In genomic region chr1:20343937-20344302, GRCh38 we compare ENCODE assay signal across 18 cellular contexts. TPM values are rescaled to one million over a fixed set of nuclear protein-coding genes. Genes with fewer than 3 reads are reported as not detected.
A peak's percentile ranks its signal among the peaks of the same experiment; 100 is the strongest.
DNase-seq lines count a peak whose midpoint lies in the region; ATAC-seq and TF ChIP-seq lines count a peak whose summit lies in the region.
"Had no signal": no experiment of that assay in that cellular context is flagged by ENCODE, and none has a peak within 500 bp of the region (broad histone marks: within the 10 kb centered on the region; RNA-seq: fewer than 3 reads in every experiment).

No MANE protein-coding gene starts in this region.

- H3K36me3 ChIP-seq in HEK293 (ENCODE audit: control insufficient read depth in 2 of 2, insufficient read depth in 1 of 2, low read length in 2 of 2) (no peaks in the 10 kb centered on the region), iPS-15b (ENCODE audit: control insufficient read depth, insufficient read depth, low read length) (no peaks in the 10 kb centered on the region), SK-N-SH (replicated peaks in 1 of 2; ENCODE audit: control insufficient read depth in 1 of 2, insufficient read depth in 2 of 2, low read length in 1 of 2) (no peaks in the 10 kb centered on the region), lower lobe of right lung (no peaks in the 10 kb centered on the region)
- H3K36me3 ChIP-seq in effector memory CD4-positive, alpha-beta T cell (ENCODE audit: control insufficient read depth, insufficient read depth, low read length), result no peaks in the 10 kb centered on the region
- H3K36me3 ChIP-seq: BLaER1 treated with 17β-estradiol and CSF1 and Interleukin-3, amounts not matched to agents 10 nM and 100 nM; suprapubic skin had no signal

- no peak overlapping the region for H2AFZ ChIP-seq in SK-N-SH (ENCODE audit: low read depth)

- H3K27me3 ChIP-seq in iPS-15b (ENCODE audit: control insufficient read depth, insufficient read depth, low read length), result peaks cover 19% of the 10 kb centered on the region
- no peaks in the 10 kb centered on the region for H3K27me3 ChIP-seq in SK-N-SH (ENCODE audit: insufficient read depth)
- H3K27me3 ChIP-seq in effector memory CD4-positive, alpha-beta T cell (replicated peaks; ENCODE audit: control insufficient read depth, insufficient read depth, low read length, poor library complexity, severe bottlenecking), result peaks cover 8% of the 10 kb centered on the region
- peaks cover 20% of the 10 kb centered on the region for H3K27me3 ChIP-seq in lower lobe of right lung (ENCODE audit: low read depth)

- H3K4me3 Mint-ChIP-seq in WTC11, result peak overlapping the region; percentile 67

- H3K9me2 ChIP-seq in SK-N-SH, result no peaks in the 10 kb centered on the region

- H3K9ac ChIP-seq in iPS-15b (ENCODE audit: low read depth, low read length) (no peak overlapping the region), SK-N-SH (no peak overlapping the region)
- H3K9ac ChIP-seq: BLaER1 treated with 17β-estradiol and CSF1 and Interleukin-3, amounts not matched to agents 10 nM and 100 nM had no signal

- H3K36me3 Mint-ChIP-seq in WTC11, result no peaks in the 10 kb centered on the region

- peaks cover 25% of the 10 kb centered on the region for H3K27me3 Mint-ChIP-seq in WTC11 (ENCODE audit: low read depth)

- H3K27ac Mint-ChIP-seq in WTC11, result no peak overlapping the region

- H3K27ac ChIP-seq in HEK293 (ENCODE audit: extremely low read depth, low read depth, low read length) (no peak overlapping the region), SK-N-SH (ENCODE audit: low read depth in 2 of 2, low read length in 1 of 2) (no peak overlapping the region), lower lobe of right lung (no peak overlapping the region)
- no peak overlapping the region for H3K27ac ChIP-seq in effector memory CD4-positive, alpha-beta T cell (ENCODE audit: insufficient read depth, low read length, poor library complexity, severe bottlenecking)
- H3K27ac ChIP-seq: BLaER1 treated with 17β-estradiol and CSF1 and Interleukin-3, amounts not matched to agents 10 nM and 100 nM; suprapubic skin had no signal

- H3K9me3 ChIP-seq in HEK293 (ENCODE audit: control insufficient read depth, insufficient read depth, low read depth, low read length) (no peaks in the 10 kb centered on the region), iPS-15b (ENCODE audit: control insufficient read depth, insufficient read depth, low read length) (no peaks in the 10 kb centered on the region), SK-N-SH (no peaks in the 10 kb centered on the region), lower lobe of right lung (no peaks in the 10 kb centered on the region)
- no peaks in the 10 kb centered on the region for H3K9me3 ChIP-seq in effector memory CD4-positive, alpha-beta T cell (ENCODE audit: control insufficient read depth, low read length)
- H3K9me3 ChIP-seq: suprapubic skin had no signal

- DNase-seq in WTC11 (ENCODE audit: low spot score) (no peak), retinal pigment epithelial cell (ENCODE audit: low read depth) (no peak), SK-N-SH (no peak), lower lobe of right lung (no peak)
- DNase-seq in effector memory CD4-positive, alpha-beta T cell, result no peak
- DNase-seq: activated CD4-positive, alpha-beta T cell treated with anti-CD3 and anti-CD28 coated beads for 1 hour; central memory CD4-positive, alpha-beta T cell; DMS79 treated with DMSO at 0.1 percent for 48 hours; NCI-H146; NCI-H446 had no signal

- H3K9me3 Mint-ChIP-seq in WTC11, result peaks cover 8% of the 10 kb centered on the region

- no peaks in the 10 kb centered on the region for H3K79me2 ChIP-seq in SK-N-SH (ENCODE audit: insufficient read depth)

- H3K4me3 ChIP-seq in HEK293 (ENCODE audit: low read depth, low read length) (no peak overlapping the region), iPS-15b (ENCODE audit: low read depth, low read length) (peak overlapping the region; percentile 83), retinal pigment epithelial cell (ENCODE audit: low read length) (peak overlapping the region; percentile 19), SK-N-SH (ENCODE audit: low read depth in 2 of 2, low read length in 1 of 2) (no peak overlapping the region), lower lobe of right lung (no peak overlapping the region)
- H3K4me3 ChIP-seq in effector memory CD4-positive, alpha-beta T cell (ENCODE audit: insufficient read depth, low read depth, low read length, poor library complexity, severe bottlenecking), result no peak overlapping the region

- ATAC-seq in WTC11, result no peak
- no peak for ATAC-seq in lower lobe of right lung

- H3K4me1 ChIP-seq in HEK293 (ENCODE audit: control insufficient read depth, insufficient read depth, low read length), result no peaks in the 10 kb centered on the region
- no peaks in the 10 kb centered on the region for H3K4me1 ChIP-seq in iPS-15b (ENCODE audit: control insufficient read depth, insufficient read depth, low read length)
- peaks cover 0 to 33% of the 10 kb centered on the region in 2 experiments; a peak in 2 of 4 replicates for H3K4me1 ChIP-seq in SK-N-SH (ENCODE audit: control insufficient read depth in 1 of 2, insufficient read depth in 2 of 2, low read depth in 1 of 2, low read length in 1 of 2)
- no peaks in the 10 kb centered on the region for H3K4me1 ChIP-seq in effector memory CD4-positive, alpha-beta T cell (ENCODE audit: control insufficient read depth, insufficient read depth, low read length, poor library complexity, severe bottlenecking)
- H3K4me1 ChIP-seq in lower lobe of right lung, result no peaks in the 10 kb centered on the region

- POLR2A ChIA-PET in HEK293 (lab: Yijun Ruan, JAX) (no interaction called here), WTC11 (lab: Charles Lee) (no interaction called here), SK-N-SH (lab: Yijun Ruan, JAX) (no interaction called here)

- TF ChIP-seq EP300 in SK-N-SH (IDR thresholded peaks at IDR 0.05; ENCODE audit: borderline replicate concordance in 1 of 2, low read depth in 1 of 2, low read length in 1 of 2), result no peak

- peaks cover 29% of the 10 kb centered on the region for H3K4me1 Mint-ChIP-seq in WTC11

- 68% methylated on average over 10 of the region's 10 CpGs for WGBS in SK-N-SH (ENCODE audit: low lambda C conversion rate)

- intact Hi-C loops in lower lobe of right lung (cut with DNase I), result no loop called here

- no peaks in the 10 kb centered on the region for H3F3A ChIP-seq in SK-N-SH (replicated peaks; ENCODE audit: insufficient read depth)

- CTCF ChIA-PET in HEK293 (lab: Yijun Ruan, JAX), result interaction anchor here (1.5 kb wide), 1 partner anchor 18 kb away, joined by 8 read pairs; no protein-coding TSS in a partner anchor
- CTCF ChIA-PET in WTC11 (lab: Charles Lee), result interaction anchor here (0.8 to 1.4 kb wide), 2 partner anchors 17 to 127 kb away, joined by 3 read pairs; no protein-coding TSS in a partner anchor
- CTCF ChIA-PET in SK-N-SH (lab: Yijun Ruan, JAX), result interaction anchor here (2.0 kb wide), 1 partner anchor 18 kb away, joined by 7 read pairs; no protein-coding TSS in a partner anchor

- no peak overlapping the region for H3K4me2 ChIP-seq in SK-N-SH

- no peak for TF ChIP-seq RAD21 in SK-N-SH (IDR thresholded peaks at IDR 0.05; ENCODE audit: low read length)

- no peak for TF ChIP-seq CTCF in HEK293 (tag by site-specific recombination; IDR thresholded peaks at IDR 0.05)
- TF ChIP-seq CTCF in WTC11 (IDR thresholded peaks at IDR 0.05), result no peak
- TF ChIP-seq CTCF in retinal pigment epithelial cell (conservative IDR thresholded peaks at IDR 0.05; ENCODE audit: low read depth, low read length), result no peak
- TF ChIP-seq CTCF in SK-N-SH (IDR thresholded peaks at IDR 0.05), result no peak
- TF ChIP-seq CTCF in lower lobe of right lung (IDR thresholded peaks at IDR 0.05), result no peak

- H4K20me1 ChIP-seq in SK-N-SH (ENCODE audit: insufficient read depth), result no peaks in the 10 kb centered on the region
- H4K20me1 ChIP-seq: BLaER1 treated with 17β-estradiol and CSF1 and Interleukin-3, amounts not matched to agents 10 nM and 100 nM had no signal

TF ChIP-seq in HEK293, 187 proteins besides CTCF, POLR2A, EP300 and RAD21 (continues in another document):
- TF ChIP-seq SP2 (tag by site-specific recombination; IDR thresholded peaks at IDR 0.05) (0 out of 2 replicates have a peak, but pooled peaks have one; percentile 3), ZNF623 (tag by site-specific recombination; IDR thresholded peaks at IDR 0.05) (no peak), ZNF140 (tag by site-specific recombination; IDR thresholded peaks at IDR 0.05) (no peak), ZFHX2 (tag by site-specific recombination; conservative IDR thresholded peaks at IDR 0.05) (peak; percentile 71)

TF ChIP-seq in WTC11, 78 proteins besides CTCF, POLR2A, EP300 and RAD21 (continues in another document):
- TF ChIP-seq OVOL2 (CRISPR knock-in tag; IDR thresholded peaks at IDR 0.05; ENCODE audit: borderline replicate concordance), result no peak

TF ChIP-seq in SK-N-SH, 30 proteins besides CTCF, POLR2A, EP300 and RAD21 (continues in another document):
- TF ChIP-seq FOXM1 (IDR thresholded peaks at IDR 0.05; ENCODE audit: low read depth) (no peak), ELF1 (IDR thresholded peaks at IDR 0.05) (no peak), EZH2phosphoT487 (IDR thresholded peaks at IDR 0.05; ENCODE audit: borderline replicate concordance, low read depth) (no peak), YY1 (IDR thresholded peaks at IDR 0.05; ENCODE audit: low read depth) (no peak), JUND (IDR thresholded peaks at IDR 0.05) (no peak), MXI1 (IDR thresholded peaks at IDR 0.05; ENCODE audit: low read depth, low read length) (no peak), PBX3 (IDR thresholded peaks at IDR 0.05) (no peak), RFX5 (IDR thresholded peaks at IDR 0.05; ENCODE audit: low read length) (no peak), RCOR1 (IDR thresholded peaks at IDR 0.05; ENCODE audit: low read length) (no peak), SIN3A (IDR thresholded peaks at IDR 0.05; ENCODE audit: borderline replicate concordance, low read depth, low read length) (no peak), FOSL2 (IDR thresholded peaks at IDR 0.05; ENCODE audit: borderline replicate concordance, low read depth) (no peak)

RNA-seq across cellular contexts. Expression of gene VWA5B1, which starts 53.2 kb away (rescaled TPM):
- 1.1 to 1.5 TPM (median 1.4 TPM) in 3 replicates for total RNA-seq in WTC11 (2021)
- not detected in 2 replicates for polyA plus RNA-seq in SK-N-SH (2012; rRNA removed)
- polyA plus RNA-seq in SK-N-SH (2012; cell fraction: cytosol; rRNA removed), result not detected in 2 replicates
- not detected in 2 replicates for polyA plus RNA-seq in SK-N-SH (2012; cell fraction: nucleus; rRNA removed)
- total RNA-seq in lower lobe of right lung, result 0.30 TPM
- total RNA-seq: epithelial cell of proximal tubule; glomerular endothelial cell; myocyte; T-helper 2 cell treated with Interferon-gamma antibody and Interleukin-4, amounts not matched to agents 100 ng/mL and 5 ng/mL, for 36 hours had no signal

Comparison
In these comparisons a context has a peak if more than half of its experiments do, and no peak if none do; other contexts are left out.
1. H3K4me3 ChIP-seq: peak in iPS-15b (single experiment) and retinal pigment epithelial cell (single experiment); none in HEK293 (single experiment), SK-N-SH (0 of 2), effector memory CD4-positive, alpha-beta T cell (single experiment) and lower lobe of right lung (single experiment).